ENCODE assay signal across 10 cellular contexts in genomic region chr1:42937836-42938595, GRCh38. TPM values are rescaled to one million over a fixed set of nuclear protein-coding genes. Genes with fewer than 3 reads are reported as not detected.
A peak's percentile ranks its signal among the peaks of the same experiment; 100 is the strongest.
DNase-seq lines count a peak whose midpoint lies in the region; ATAC-seq and TF ChIP-seq lines count a peak whose summit lies in the region.
"Had no signal": no experiment of that assay in that cellular context is flagged by ENCODE, and none has a peak within 500 bp of the region (broad histone marks: within the 10 kb centered on the region; RNA-seq: fewer than 3 reads in every experiment).

No MANE protein-coding gene starts in this region.

- peak in 2 of 4 experiments; percentile 26 to 34 for ATAC-seq in T-cell (replicated peaks in 1 of 4)
- ATAC-seq in HG02981 (IDR thresholded peaks at IDR 0.05; ENCODE audit: unreplicated experiment) = no peak

- H3K9me2 ChIP-seq in hepatocyte (replicated peaks; ENCODE audit: insufficient read depth) = no peaks in the 10 kb centered on the region

- peaks cover 72% of the 10 kb centered on the region for H3K79me2 ChIP-seq in hepatocyte

- H3K4me3 ChIP-seq in hepatocyte (no peak overlapping the region), thyroid gland (replicated peaks in 1 of 3) (no peak overlapping the region)

- peaks cover 61% of the 10 kb centered on the region for H3K4me1 ChIP-seq in hepatocyte (ENCODE audit: insufficient read depth)
- H3K4me1 ChIP-seq in thyroid gland = peaks cover 53 to 71% of the 10 kb centered on the region in 2 donors

- H3K36me3 ChIP-seq in hepatocyte (replicated peaks; ENCODE audit: insufficient read depth, low read depth) (no peaks in the 10 kb centered on the region), thyroid gland (no peaks in the 10 kb centered on the region)

- peak overlapping the region; percentile 21 to 85 (median 25) for H3K4me3 Mint-ChIP-seq in T-cell
- no peak overlapping the region for H3K4me3 Mint-ChIP-seq in glutamatergic neuron (ENCODE audit: unreplicated experiment)

- H3K27me3 Mint-ChIP-seq in T-cell (no peaks in the 10 kb centered on the region), glutamatergic neuron (ENCODE audit: unreplicated experiment) (peaks cover 7% of the 10 kb centered on the region)

- WGBS in hepatocyte (ENCODE audit: low lambda C conversion rate, missing lambda C conversion rate) = 81% methylated on average over 6 of the region's 6 CpGs
- 92 to 94% methylated on average over 6 of the region's 6 CpGs for WGBS in thyroid gland, 2 donors

- peak; percentile 54 for DNase-seq in activated CD8-positive, alpha-beta memory T cell treated with anti-CD3 and anti-CD28 coated beads, Interleukin-2, amount 50 U/mL, for 48 hours
- no peak for DNase-seq in activated CD8-positive, alpha-beta memory T cell treated with anti-CD3 and anti-CD28 coated beads for 24 hours
- DNase-seq in T-cell (no peak), hepatocyte (ENCODE audit: low spot score) (no peak), thyroid gland (no peak), glutamatergic neuron (no peak)
- no peak for DNase-seq in activated CD4-positive, CD25-positive, alpha-beta regulatory T cell (lab: John Stamatoyannopoulos, UW)
- DNase-seq: NCI-H524; stimulated activated CD8-positive, alpha-beta memory T cell treated with anti-CD3 and anti-CD28 coated beads, Interleukin-4, amount 100 ng/mL, for 48 hours had no signal

- H3K27ac Mint-ChIP-seq in T-cell (peak overlapping the region; percentile 94 to 97), glutamatergic neuron (ENCODE audit: unreplicated experiment) (no peak overlapping the region)

- H3K9me3 ChIP-seq in hepatocyte (ENCODE audit: low read depth) (no peaks in the 10 kb centered on the region), thyroid gland (no peaks in the 10 kb centered on the region)

- POLR2A ChIA-PET in T-cell (lab: Charles Lee) = interaction anchor here (0.5 to 1.0 kb wide), 4 partner anchors 11 to 524 kb away, joined by 3 to 7 read pairs (median 4); no protein-coding TSS in a partner anchor

- TF ChIP-seq POLR2A in thyroid gland (IDR thresholded peaks at IDR 0.05) = no peak

- no peaks in the 10 kb centered on the region for H3K9me3 Mint-ChIP-seq in T-cell
- H3K9me3 Mint-ChIP-seq in glutamatergic neuron (ENCODE audit: unreplicated experiment) = peaks cover 2% of the 10 kb centered on the region

- intact Hi-C loops in thyroid gland (cut with DNase I) = no loop called here

- peaks cover 63% of the 10 kb centered on the region for H3K36me3 Mint-ChIP-seq in T-cell
- H3K36me3 Mint-ChIP-seq in glutamatergic neuron (ENCODE audit: unreplicated experiment) = peaks cover 3% of the 10 kb centered on the region

- H2AFZ ChIP-seq in hepatocyte = no peak overlapping the region

- TF ChIP-seq CTCF in hepatocyte (IDR thresholded peaks at IDR 0.05; ENCODE audit: poor library complexity) (no peak), thyroid gland (IDR thresholded peaks at IDR 0.05) (no peak), glutamatergic neuron (IDR thresholded peaks at IDR 0.05; ENCODE audit: partially characterized antibody, unreplicated experiment) (no peak)

- H3K4me1 Mint-ChIP-seq in T-cell (peaks cover 97 to 100% (median 98%) of the 10 kb centered on the region in 3 donors), glutamatergic neuron (ENCODE audit: low read depth, unreplicated experiment) (peaks cover 2% of the 10 kb centered on the region)

- CTCF ChIA-PET in T-cell (lab: Charles Lee) = interaction anchor here in 1 of 2 donors (0.9 to 1.4 kb wide), 3 partner anchors 14 to 25 kb away, joined by 3 to 4 read pairs (median 3); no protein-coding TSS in a partner anchor

- H3K4me2 ChIP-seq in hepatocyte = peak overlapping the region; percentile 39

- no peaks in the 10 kb centered on the region for H3K27me3 ChIP-seq in hepatocyte
- H3K27me3 ChIP-seq in thyroid gland = no peaks in the 10 kb centered on the region

- H3K27ac ChIP-seq in hepatocyte (peak overlapping the region; percentile 89), thyroid gland (peak overlapping the region; percentile 74 to 92 (median 82))

- peaks cover 15% of the 10 kb centered on the region for H4K20me1 ChIP-seq in hepatocyte (ENCODE audit: insufficient read depth, poor library complexity, severe bottlenecking)

RNA-seq across cellular contexts. Expression of gene SLC2A1, which starts 20.7 kb away (rescaled TPM):
- total RNA-seq in T-cell (10 to 100 TPM; 72.0 to 91.7 (median 83.9) TPM), hepatocyte (271 and 301 TPM in 2 replicates), thyroid gland (100 to 1,000 TPM in 2 of 4 donors, 10 to 100 TPM in 2; 15.0 to 208 (median 91.4) TPM), glutamatergic neuron (ENCODE audit: unreplicated experiment) (25.0 TPM)
- 271 and 314 TPM in 2 replicates for polyA plus RNA-seq in hepatocyte
